ENCODE assay signal across 8 cellular contexts in genomic region chr1:225427249-225428065, GRCh38. TPM values are rescaled to one million over a fixed set of nuclear protein-coding genes. Genes with fewer than 3 reads are reported as not detected.
DNase-seq lines count a peak whose midpoint lies in the region; ATAC-seq, FAIRE-seq and TF ChIP-seq lines count a peak whose summit lies in the region.

TSS of gene LBR (minus strand) at chr1:225428038. CDS start at chr1:225424075, 3,963 bp downstream.

- intact Hi-C loops in Right ventricle myocardium superior (cut with DNase I) (no loop called here), pancreas (cut with DNase I) (no loop called here)

- peak within 1 kb of the TSS; percentile 86 to 93 (median 92) for H3K27ac ChIP-seq in pancreas

- 0 to 1% methylated on average over 55 to 93 of the region's 93 CpGs for whole genome bisulfite sequencing in pancreas, 2 donors

- DNase-seq in activated gamma-delta T cell treated with Interleukin-2 at 50 U/mL for 16 hours (peak; percentile 35), Right ventricle myocardium superior (peak; percentile 70), pancreas (peak in 5 of 6 donors; percentile 29 to 77 (median 48)), SHP77 treated with DMSO at 0.1 percent for 48 hours (lab: John Stamatoyannopoulos, UW) (no peak), GM20000 (ENCODE audit: low spot score) (no peak)

- no peaks in the 10 kb centered on the region for H3K36me3 ChIP-seq in pancreas

- TF ChIP-seq EP300 in Ishikawa (IDR thresholded peaks at IDR 0.05; ENCODE audit: borderline replicate concordance) = no peak

- TF ChIP-seq CTCF in pancreas (IDR thresholded peaks at IDR 0.05) (no peak), GM20000 (IDR thresholded peaks at IDR 0.05; ENCODE audit: extremely low read depth, missing control alignments) (no peak)

- ATAC-seq in GM21619 (IDR thresholded peaks at IDR 0.05; ENCODE audit: unreplicated experiment) (peak; percentile 30), Right ventricle myocardium superior (ENCODE audit: poor library complexity) (peak; percentile 42), pancreas (peak; percentile 16 to 40 (median 29))

- no peaks in the 10 kb centered on the region for H3K27me3 ChIP-seq in pancreas

- H3K4me1 ChIP-seq in pancreas = peaks cover 16 to 29% (median 24%) of the 10 kb centered on the region in 3 donors

- H3K4me3 ChIP-seq in GM08714 (ENCODE audit: low read length) = peak within 1 kb of the TSS; percentile 96
- H3K4me3 ChIP-seq in pancreas = peak within 1 kb of the TSS; percentile 70 to 97 (median 84)

- no peaks in the 10 kb centered on the region for H3K9me3 ChIP-seq in pancreas

- no peak for TF ChIP-seq RAD21 in Ishikawa (IDR thresholded peaks at IDR 0.05; ENCODE audit: low read depth)

- no peak for FAIRE-seq in pancreas (lab: Jason Lieb, UNC)

TF ChIP-seq in Ishikawa, 13 proteins besides CTCF, POLR2A, EP300 and RAD21:
- TF ChIP-seq CREB1 (IDR thresholded peaks at IDR 0.05; ENCODE audit: low read depth) (no peak), CEBPB (IDR thresholded peaks at IDR 0.05) (no peak), ZBTB7A (IDR thresholded peaks at IDR 0.05; ENCODE audit: low read depth) (peak; percentile 76; the same call in 1 of the 2 replicates), USF1 (IDR thresholded peaks at IDR 0.05) (no peak), TEAD4 (IDR thresholded peaks at IDR 0.05) (peak; percentile 33; the same call in 1 of the 2 replicates), TCF12 (IDR thresholded peaks at IDR 0.05; ENCODE audit: low read depth) (no peak), FOXM1 (IDR thresholded peaks at IDR 0.05; ENCODE audit: borderline replicate concordance, low read depth) (no peak), YY1 (IDR thresholded peaks at IDR 0.05; ENCODE audit: low read depth) (peak; percentile 62; the same call in 1 of the 2 replicates), REST (IDR thresholded peaks at IDR 0.05; ENCODE audit: low read depth) (no peak), TAF1 (IDR thresholded peaks at IDR 0.05; ENCODE audit: low read depth) (no peak; the same call in 1 of the 2 replicates), MAX (IDR thresholded peaks at IDR 0.05) (peak; percentile 11; the same call in 1 of the 2 replicates), EGR1 (IDR thresholded peaks at IDR 0.05) (0 out of 2 replicates have a peak, but pooled peaks have one; percentile 27)

RNA-seq across cellular contexts. Expression of gene LBR, which starts in this region (rescaled TPM):
- 11.7 TPM for total RNA-seq in Right ventricle myocardium superior
- total RNA-seq in pancreas = 10 to 100 TPM; 18.3 to 31.6 (median 19.9) TPM
- polyA plus RNA-seq in pancreas = 10 to 100 TPM; 12.3 to 17.0 TPM

Comparison
In these comparisons a context has a peak if more than half of its experiments do, and no peak if none do; other contexts are left out.
1. DNase-seq: peak in activated gamma-delta T cell treated with Interleukin-2 at 50 U/mL for 16 hours (single experiment), Right ventricle myocardium superior (single experiment) and pancreas (5 of 6); none in SHP77 treated with DMSO at 0.1 percent for 48 hours (single experiment) and GM20000 (single experiment).
2. Peak in every context shown above with its lines, with median percentiles within 50 percentile points of each other: ATAC-seq.